9 cellular contexts compared by ENCODE assay signal in the genomic region with DNA sequence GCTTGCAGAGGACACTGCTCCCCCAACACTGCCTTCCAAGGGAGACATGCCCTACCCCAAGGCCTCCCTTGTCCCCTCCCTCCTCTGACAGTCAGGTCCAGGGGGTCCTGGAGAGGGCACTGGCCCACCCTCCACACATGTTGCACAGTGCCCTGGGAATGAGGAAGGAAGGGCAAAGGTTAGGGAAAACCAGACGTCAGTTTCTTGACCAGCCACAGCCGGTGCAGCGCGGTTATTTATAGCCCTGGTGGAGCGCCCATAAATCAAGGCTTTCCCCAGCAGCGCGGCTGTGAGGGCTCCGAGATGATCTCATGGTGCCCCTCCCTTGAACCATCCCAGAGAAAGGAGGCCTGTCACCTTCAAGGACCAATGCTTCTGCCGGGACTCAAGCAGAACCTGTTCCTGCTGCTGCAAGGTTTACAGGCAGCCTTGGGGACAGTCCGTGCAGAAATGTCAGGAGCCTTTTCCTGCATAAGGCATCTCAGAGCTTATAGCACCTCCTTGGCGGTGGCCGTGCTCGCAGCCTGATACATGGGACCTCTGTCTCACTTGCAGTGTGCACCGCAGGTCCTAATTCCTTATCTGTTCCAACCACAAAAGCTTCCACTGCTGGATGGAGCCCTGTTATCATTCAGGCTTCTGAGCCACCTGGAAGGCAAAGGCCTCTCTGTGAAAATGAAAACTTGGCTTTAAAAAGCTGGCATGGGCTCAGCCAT.
DNase-seq lines count a peak whose midpoint lies in the region; ATAC-seq and TF ChIP-seq lines count a peak whose summit lies in the region.
"Had no signal": no experiment of that assay in that cellular context is flagged by ENCODE, and none has a peak within 500 bp of the region (broad histone marks: within the 10 kb centered on the region; RNA-seq: fewer than 3 reads in every experiment).

No MANE protein-coding gene starts in this region.

- no peaks in the 10 kb centered on the region for H3K4me1 ChIP-seq in endodermal cell (ENCODE audit: control insufficient read depth, insufficient read depth, low read length)

- no peaks in the 10 kb centered on the region for H3K36me3 ChIP-seq in endodermal cell (ENCODE audit: control insufficient read depth, insufficient read depth, low read length)
- H3K36me3 ChIP-seq: neutrophil had no signal

- H3K36me3 Mint-ChIP-seq in stimulated activated naive B cell treated with anti-CD40 and anti-IgM and Interleukin-4, amounts not matched to agents 10 μg/mL and 1 μg/mL and 100 μg/mL, for 72 hours = peaks cover 0 to 4% of the 10 kb centered on the region in 2 donors
- H3K36me3 Mint-ChIP-seq in stimulated activated memory B cell treated with anti-CD40 and anti-IgM and Interleukin-4, amounts not matched to agents 10 μg/mL and 1 μg/mL and 100 μg/mL, for 72 hours = no peaks in the 10 kb centered on the region
- peaks cover 4% of the 10 kb centered on the region for H3K36me3 Mint-ChIP-seq in endodermal cell (ENCODE audit: low read depth)

- H3K4me1 Mint-ChIP-seq in stimulated activated naive B cell treated with anti-CD40 and anti-IgM and Interleukin-4, amounts not matched to agents 10 μg/mL and 1 μg/mL and 100 μg/mL, for 72 hours = peaks cover 37 to 60% of the 10 kb centered on the region in 2 donors
- peaks cover 53% of the 10 kb centered on the region for H3K4me1 Mint-ChIP-seq in stimulated activated memory B cell treated with anti-CD40 and anti-IgM and Interleukin-4, amounts not matched to agents 10 μg/mL and 1 μg/mL and 100 μg/mL, for 72 hours
- no peaks in the 10 kb centered on the region for H3K4me1 Mint-ChIP-seq in endodermal cell

- TF ChIP-seq CTCF in endodermal cell (conservative IDR thresholded peaks at IDR 0.05) = no peak

- peak; percentile 19 to 28 for ATAC-seq in stimulated activated naive B cell treated with anti-CD40 and anti-IgM and Interleukin-4, amounts not matched to agents 10 μg/mL and 1 μg/mL and 100 μg/mL, for 72 hours (replicated peaks)
- ATAC-seq in GM21619 (IDR thresholded peaks at IDR 0.05; ENCODE audit: unreplicated experiment) = no peak
- no peak for ATAC-seq in HG02973 (IDR thresholded peaks at IDR 0.05; ENCODE audit: unreplicated experiment)
- ATAC-seq in stimulated activated memory B cell treated with anti-CD40 and anti-IgM and Interleukin-4, amounts not matched to agents 10 μg/mL and 1 μg/mL and 100 μg/mL, for 72 hours = no peak

- DNase-seq in KBM-7 (peak; percentile 31), islet precursor cell (peak; percentile 75), endodermal cell (no peak)
- no peak for DNase-seq in stimulated activated naive B cell treated with anti-CD40 and anti-IgM and Interleukin-4, amounts not matched to agents 10 μg/mL and 1 μg/mL and 100 μg/mL, for 72 hours

- H3K4me3 ChIP-seq in endodermal cell (ENCODE audit: low read length) = no peak overlapping the region

- H3K27ac ChIP-seq in angular gyrus (ENCODE audit: low read depth, low read length) = peak overlapping the region; percentile 86
- no peak overlapping the region for H3K27ac ChIP-seq in endodermal cell (ENCODE audit: low read depth, low read length)
- H3K27ac ChIP-seq: neutrophil had no signal

- H3K9ac ChIP-seq in endodermal cell (ENCODE audit: extremely low read depth, low read length, poor library complexity, severe bottlenecking) = no peak overlapping the region

- H3K27me3 Mint-ChIP-seq in stimulated activated naive B cell treated with anti-CD40 and anti-IgM and Interleukin-4, amounts not matched to agents 10 μg/mL and 1 μg/mL and 100 μg/mL, for 72 hours = no peaks in the 10 kb centered on the region
- no peaks in the 10 kb centered on the region for H3K27me3 Mint-ChIP-seq in stimulated activated memory B cell treated with anti-CD40 and anti-IgM and Interleukin-4, amounts not matched to agents 10 μg/mL and 1 μg/mL and 100 μg/mL, for 72 hours
- no peaks in the 10 kb centered on the region for H3K27me3 Mint-ChIP-seq in endodermal cell (ENCODE audit: insufficient read depth)

- in situ Hi-C loops in KBM-7 (cut with MboI; ENCODE audit: low pct_unique_long_range_greater_than_20kb, low sequenced_read_pairs) = no loop called here

- no peaks in the 10 kb centered on the region for H3K27me3 ChIP-seq in endodermal cell (ENCODE audit: control insufficient read depth, insufficient read depth, low read length, poor library complexity, severe bottlenecking)

- H3K9me3 ChIP-seq in endodermal cell (ENCODE audit: control insufficient read depth, low read length) = no peaks in the 10 kb centered on the region
- H3K9me3 ChIP-seq: neutrophil had no signal

- H3K4me3 Mint-ChIP-seq in stimulated activated naive B cell treated with anti-CD40 and anti-IgM and Interleukin-4, amounts not matched to agents 10 μg/mL and 1 μg/mL and 100 μg/mL, for 72 hours = peak overlapping the region in 1 of 2 donors; percentile 37
- H3K4me3 Mint-ChIP-seq in stimulated activated memory B cell treated with anti-CD40 and anti-IgM and Interleukin-4, amounts not matched to agents 10 μg/mL and 1 μg/mL and 100 μg/mL, for 72 hours = no peak overlapping the region
- H3K4me3 Mint-ChIP-seq in endodermal cell = no peak overlapping the region

- WGBS in endodermal cell (ENCODE audit: insufficient coverage in 1 of 2, insufficient read length in 1 of 2), 2 experiments = 86 to 89% methylated on average over 14 of the region's 14 CpGs

- peak overlapping the region; percentile 20 for H3K27ac Mint-ChIP-seq in stimulated activated naive B cell treated with anti-CD40 and anti-IgM and Interleukin-4, amounts not matched to agents 10 μg/mL and 1 μg/mL and 100 μg/mL, for 72 hours
- no peak overlapping the region for H3K27ac Mint-ChIP-seq in stimulated activated memory B cell treated with anti-CD40 and anti-IgM and Interleukin-4, amounts not matched to agents 10 μg/mL and 1 μg/mL and 100 μg/mL, for 72 hours
- H3K27ac Mint-ChIP-seq in endodermal cell = no peak overlapping the region

- peaks cover 4% of the 10 kb centered on the region in 2 donors for H3K9me3 Mint-ChIP-seq in stimulated activated naive B cell treated with anti-CD40 and anti-IgM and Interleukin-4, amounts not matched to agents 10 μg/mL and 1 μg/mL and 100 μg/mL, for 72 hours
- peaks cover 4% of the 10 kb centered on the region for H3K9me3 Mint-ChIP-seq in stimulated activated memory B cell treated with anti-CD40 and anti-IgM and Interleukin-4, amounts not matched to agents 10 μg/mL and 1 μg/mL and 100 μg/mL, for 72 hours
- no peaks in the 10 kb centered on the region for H3K9me3 Mint-ChIP-seq in endodermal cell

Comparison
In these comparisons a context has a peak if more than half of its experiments do, and no peak if none do; other contexts are left out.
1. DNase-seq: peak in KBM-7 (single experiment) and islet precursor cell (single experiment); none in stimulated activated naive B cell treated with anti-CD40 and anti-IgM and Interleukin-4, amounts not matched to agents 10 μg/mL and 1 μg/mL and 100 μg/mL, for 72 hours (single experiment) and endodermal cell (single experiment).
2. ATAC-seq: peak in stimulated activated naive B cell treated with anti-CD40 and anti-IgM and Interleukin-4, amounts not matched to agents 10 μg/mL and 1 μg/mL and 100 μg/mL, for 72 hours (2 of 2); none in GM21619 (single experiment), HG02973 (single experiment) and stimulated activated memory B cell treated with anti-CD40 and anti-IgM and Interleukin-4, amounts not matched to agents 10 μg/mL and 1 μg/mL and 100 μg/mL, for 72 hours (single experiment).